In genomic region chr2:230134496-230135073, GRCh38 we compare ENCODE assay signal across 11 cellular contexts.
A peak's percentile ranks its signal among the peaks of the same experiment; 100 is the strongest.
DNase-seq lines count a peak whose midpoint lies in the region; ATAC-seq and TF ChIP-seq lines count a peak whose summit lies in the region.
"Had no signal": no experiment of that assay in that cellular context is flagged by ENCODE, and none has a peak within 500 bp of the region (broad histone marks: within the 10 kb centered on the region; RNA-seq: fewer than 3 reads in every experiment).

No MANE protein-coding gene starts in this region.

- no peaks in the 10 kb centered on the region for H3K36me3 ChIP-seq in gastrocnemius medialis
- H3K36me3 ChIP-seq: tibial nerve had no signal

- H3K36me3 Mint-ChIP-seq in activated CD8-positive, alpha-beta T cell treated with anti-CD3 and anti-CD28 coated beads for 36 hours (ENCODE audit: low read depth) = no peaks in the 10 kb centered on the region
- H3K36me3 Mint-ChIP-seq in activated CD8-positive, alpha-beta T cell treated with anti-CD3 and anti-CD28 coated beads, Interleukin-2, amount 10 ng/mL, durations not matched to agents 7 days and 5 days (ENCODE audit: low read depth) = no peaks in the 10 kb centered on the region

- no peak for TF ChIP-seq CTCF in activated CD8-positive, alpha-beta T cell treated with anti-CD3 and anti-CD28 coated beads for 36 hours (IDR thresholded peaks at IDR 0.05)
- TF ChIP-seq CTCF in gastrocnemius medialis (IDR thresholded peaks at IDR 0.05 in 4 of 5, conservative IDR thresholded peaks at IDR 0.05 in 1 of 5) = no peak
- no peak for TF ChIP-seq CTCF in GM10266 (IDR thresholded peaks at IDR 0.05; ENCODE audit: control insufficient read depth, insufficient read depth, low read depth, missing control alignments)

- H3K9me3 ChIP-seq in gastrocnemius medialis = no peaks in the 10 kb centered on the region

- H3K27ac Mint-ChIP-seq in activated CD8-positive, alpha-beta T cell treated with anti-CD3 and anti-CD28 coated beads for 36 hours = no peak overlapping the region
- H3K27ac Mint-ChIP-seq in activated CD8-positive, alpha-beta T cell treated with anti-CD3 and anti-CD28 coated beads, Interleukin-2, amount 10 ng/mL, durations not matched to agents 7 days and 5 days = no peak overlapping the region

- TF ChIP-seq POLR2A in gastrocnemius medialis (IDR thresholded peaks at IDR 0.05) = no peak

- intact Hi-C loops in activated CD8-positive, alpha-beta T cell treated with anti-CD3 and anti-CD28 coated beads for 36 hours (cut with micrococcal nuclease) = no loop called here
- intact Hi-C loops in gastrocnemius medialis (cut with DNase I; ENCODE audit: low total_unique reads) = no loop called here

- ATAC-seq in activated CD8-positive, alpha-beta T cell treated with anti-CD3 and anti-CD28 coated beads for 36 hours = peak; percentile 20
- no peak for ATAC-seq in activated CD8-positive, alpha-beta T cell treated with anti-CD3 and anti-CD28 coated beads, Interleukin-2, amount 10 ng/mL, durations not matched to agents 7 days and 5 days
- peak; percentile 64 to 65 for ATAC-seq in gastrocnemius medialis

- H3K4me1 ChIP-seq in gastrocnemius medialis = peaks cover 6 to 15% of the 10 kb centered on the region in 2 donors

- H3K4me3 Mint-ChIP-seq in activated CD8-positive, alpha-beta T cell treated with anti-CD3 and anti-CD28 coated beads for 36 hours = no peak overlapping the region
- H3K4me3 Mint-ChIP-seq in activated CD8-positive, alpha-beta T cell treated with anti-CD3 and anti-CD28 coated beads, Interleukin-2, amount 10 ng/mL, durations not matched to agents 7 days and 5 days = no peak overlapping the region

- no peak overlapping the region for H3K4me3 ChIP-seq in gastrocnemius medialis
- H3K4me3 ChIP-seq: tibial nerve had no signal

- no peak for DNase-seq in activated CD8-positive, alpha-beta T cell treated with anti-CD3 and anti-CD28 coated beads for 36 hours
- DNase-seq in activated CD8-positive, alpha-beta T cell treated with anti-CD3 and anti-CD28 coated beads, Interleukin-2, amount 10 ng/mL, durations not matched to agents 7 days and 5 days = no peak
- peak; percentile 19 to 29 for DNase-seq in Kasumi-1 (lab: John Stamatoyannopoulos, UW)
- DNase-seq in caudate nucleus (lab: John Stamatoyannopoulos, UW) = no peak
- no peak for DNase-seq in gastrocnemius medialis
- no peak for DNase-seq in GM10266 (ENCODE audit: extremely low spot score)
- no peak for DNase-seq in activated naive CD4-positive, alpha-beta T cell (lab: John Stamatoyannopoulos, UW)
- no peak for DNase-seq in NCI-H82 treated with DMSO at 0.1 percent for 48 hours (lab: John Stamatoyannopoulos, UW; ENCODE audit: unreplicated experiment)
- DNase-seq: ACHN, NCI-H1417 had no signal

- H3K27ac ChIP-seq in caudate nucleus (ENCODE audit: low read depth, low read length) = peak overlapping the region; percentile 18
- peak overlapping the region; percentile 37 to 61 (median 54) for H3K27ac ChIP-seq in gastrocnemius medialis
- H3K27ac ChIP-seq: tibial nerve had no signal

- no peaks in the 10 kb centered on the region for H3K27me3 ChIP-seq in gastrocnemius medialis
- H3K27me3 ChIP-seq: tibial nerve had no signal

- in situ Hi-C loops in gastrocnemius medialis (cut with MboI; ENCODE audit: low sequenced_read_pairs in 4 of 4) = no loop called here

- H3K27me3 Mint-ChIP-seq in activated CD8-positive, alpha-beta T cell treated with anti-CD3 and anti-CD28 coated beads for 36 hours = peaks cover 1% of the 10 kb centered on the region
- peaks cover 4% of the 10 kb centered on the region for H3K27me3 Mint-ChIP-seq in activated CD8-positive, alpha-beta T cell treated with anti-CD3 and anti-CD28 coated beads, Interleukin-2, amount 10 ng/mL, durations not matched to agents 7 days and 5 days (ENCODE audit: low read depth)

- POLR2A ChIA-PET in activated CD8-positive, alpha-beta T cell treated with anti-CD3 and anti-CD28 coated beads for 36 hours (lab: Charles Lee) = no interaction called here
- POLR2A ChIA-PET in activated CD8-positive, alpha-beta T cell treated with anti-CD3 and anti-CD28 coated beads, Interleukin-2, amount 10 ng/mL, durations not matched to agents 7 days and 5 days (lab: Charles Lee) = no interaction called here

- H3K9me3 Mint-ChIP-seq in activated CD8-positive, alpha-beta T cell treated with anti-CD3 and anti-CD28 coated beads for 36 hours = no peaks in the 10 kb centered on the region
- peaks cover 7% of the 10 kb centered on the region for H3K9me3 Mint-ChIP-seq in activated CD8-positive, alpha-beta T cell treated with anti-CD3 and anti-CD28 coated beads, Interleukin-2, amount 10 ng/mL, durations not matched to agents 7 days and 5 days (ENCODE audit: insufficient read depth)

- H3K4me1 Mint-ChIP-seq in activated CD8-positive, alpha-beta T cell treated with anti-CD3 and anti-CD28 coated beads for 36 hours (ENCODE audit: low read depth) = no peaks in the 10 kb centered on the region
- H3K4me1 Mint-ChIP-seq in activated CD8-positive, alpha-beta T cell treated with anti-CD3 and anti-CD28 coated beads, Interleukin-2, amount 10 ng/mL, durations not matched to agents 7 days and 5 days (ENCODE audit: low read depth) = no peaks in the 10 kb centered on the region

- CTCF ChIA-PET in activated CD8-positive, alpha-beta T cell treated with anti-CD3 and anti-CD28 coated beads for 36 hours (lab: Charles Lee) = interaction anchor here (1.8 kb wide), 1 partner anchor 26 kb away, joined by 5 read pairs; no protein-coding TSS in a partner anchor
- CTCF ChIA-PET in activated CD8-positive, alpha-beta T cell treated with anti-CD3 and anti-CD28 coated beads, Interleukin-2, amount 10 ng/mL, durations not matched to agents 7 days and 5 days (lab: Charles Lee) = no interaction called here

Comparison
In these comparisons a context has a peak if more than half of its experiments do, and no peak if none do; other contexts are left out.
1. DNase-seq: peak in Kasumi-1 (2 of 2); none in activated CD8-positive, alpha-beta T cell treated with anti-CD3 and anti-CD28 coated beads for 36 hours (single experiment), activated CD8-positive, alpha-beta T cell treated with anti-CD3 and anti-CD28 coated beads, Interleukin-2, amount 10 ng/mL, durations not matched to agents 7 days and 5 days (single experiment), caudate nucleus (0 of 61), gastrocnemius medialis (0 of 2), GM10266 (single experiment), activated naive CD4-positive, alpha-beta T cell (0 of 4) and NCI-H82 treated with DMSO at 0.1 percent for 48 hours (single experiment).